Comparison of ENCODE assay signal across 9 cellular contexts in the genomic region with DNA sequence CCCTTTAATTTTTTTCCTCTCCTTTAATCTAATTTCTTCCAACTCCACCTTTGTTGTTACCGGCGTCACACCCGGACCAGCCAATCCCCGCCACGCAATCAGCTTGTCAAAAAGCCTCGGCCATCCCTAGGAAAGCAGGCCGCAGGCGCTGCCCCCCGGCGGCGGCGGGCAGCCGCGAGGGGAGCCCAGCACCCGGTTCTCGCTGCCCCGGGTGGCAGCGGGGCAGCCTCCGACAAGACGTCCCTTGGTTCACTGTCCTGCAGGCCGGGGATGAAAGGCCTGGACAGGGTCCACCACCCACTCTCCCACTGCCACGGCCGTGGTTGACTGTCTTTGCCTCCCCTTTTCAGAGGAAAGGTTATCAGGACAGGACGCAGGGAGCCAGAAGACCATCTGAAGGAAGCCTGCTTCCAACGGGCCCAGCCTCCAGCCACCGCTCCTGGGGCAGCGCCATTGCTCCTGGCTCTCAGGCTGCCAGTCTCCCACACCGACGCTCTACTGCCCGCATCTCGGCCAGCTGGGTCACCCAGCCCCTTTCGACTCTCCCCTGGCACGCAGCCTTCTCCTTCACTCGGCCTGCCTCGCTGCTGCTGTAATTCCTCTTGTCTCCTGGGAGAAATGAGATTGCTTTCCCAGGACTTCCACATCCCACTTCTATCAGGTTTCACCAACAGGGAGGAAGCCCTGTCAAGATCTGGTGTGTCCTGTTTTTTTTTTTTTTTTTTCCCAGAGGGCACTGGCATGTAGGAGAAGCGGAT. TPM values are rescaled to one million over a fixed set of nuclear protein-coding genes. Genes with fewer than 3 reads are reported as not detected.
DNase-seq lines count a peak whose midpoint lies in the region; ATAC-seq and TF ChIP-seq lines count a peak whose summit lies in the region.
"Had no signal": no experiment of that assay in that cellular context is flagged by ENCODE, and none has a peak within 500 bp of the region (broad histone marks: within the 10 kb centered on the region; RNA-seq: fewer than 3 reads in every experiment).

No MANE protein-coding gene starts in this region.

- H3K4me1 Mint-ChIP-seq in Calu3 (ENCODE audit: low read depth, unreplicated experiment): peaks cover 28% of the 10 kb centered on the region
- peaks cover 13% of the 10 kb centered on the region for H3K4me1 Mint-ChIP-seq in activated naive CD8-positive, alpha-beta T cell (ENCODE audit: low read depth)

- H3K4me1 ChIP-seq in OCI-LY3 (ENCODE audit: low read length): peaks cover 15% of the 10 kb centered on the region

- H3K9ac ChIP-seq in OCI-LY3 (ENCODE audit: low read length) (peak overlapping the region; percentile 99), neural cell (ENCODE audit: low read length) (peak overlapping the region; percentile 99)

- DNase-seq in Calu3 (peak; percentile 81), HUDEP-2 (lab: John Stamatoyannopoulos, UW; ENCODE audit: unreplicated experiment in 76 of 76) (peak in 62 of 76 experiments; percentile 9 to 84 (median 61)), glomerular visceral epithelial cell (ENCODE audit: extremely low spot score) (peak; percentile 84)

- H3K27ac ChIP-seq in OCI-LY3 (ENCODE audit: low read length): peak overlapping the region; percentile 95; the same call in 1 of the 2 replicates
- peak overlapping the region; percentile 96 for H3K27ac ChIP-seq in neural cell (ENCODE audit: low read length)

- H3K27ac Mint-ChIP-seq in Calu3 (ENCODE audit: unreplicated experiment): peak overlapping the region; percentile 79
- H3K27ac Mint-ChIP-seq in activated naive CD8-positive, alpha-beta T cell: peak overlapping the region; percentile 93

- H3K36me3 ChIP-seq in OCI-LY3 (replicated peaks; ENCODE audit: low read depth, low read length) (peaks cover 2% of the 10 kb centered on the region), neural cell (ENCODE audit: insufficient read depth, low read length) (no peaks in the 10 kb centered on the region)

- TF ChIP-seq RAD21 in neural cell (conservative IDR thresholded peaks at IDR 0.05): no peak

- no peak for ATAC-seq in GM19397 (IDR thresholded peaks at IDR 0.05; ENCODE audit: unreplicated experiment)
- ATAC-seq in HG02938 (IDR thresholded peaks at IDR 0.05; ENCODE audit: unreplicated experiment): no peak

- H4K20me1 ChIP-seq in OCI-LY3 (ENCODE audit: insufficient read depth, low read length) (no peaks in the 10 kb centered on the region), neural cell (ENCODE audit: insufficient read depth) (peaks cover 10% of the 10 kb centered on the region)

- no TSS peak for BruUV-seq in Calu3 (replicated peaks; lab: Mats Ljungman, UMichigan)

- H3K4me3 ChIP-seq in OCI-LY3 (ENCODE audit: low read length): peak overlapping the region; percentile 97
- peak overlapping the region; percentile 97 for H3K4me3 ChIP-seq in neural cell (ENCODE audit: low read length)

- H3K79me2 ChIP-seq in OCI-LY3 (ENCODE audit: low read length) (peaks cover 37% of the 10 kb centered on the region), neural cell (replicated peaks; ENCODE audit: insufficient read depth, low read length) (peaks cover 14% of the 10 kb centered on the region)

- no peaks in the 10 kb centered on the region for H3K27me3 Mint-ChIP-seq in Calu3 (ENCODE audit: unreplicated experiment)
- H3K27me3 Mint-ChIP-seq in activated naive CD8-positive, alpha-beta T cell: no peaks in the 10 kb centered on the region

- H3K27me3 ChIP-seq in OCI-LY3 (ENCODE audit: low read depth, low read length): no peaks in the 10 kb centered on the region
- H3K27me3 ChIP-seq in neural cell (ENCODE audit: insufficient read depth, low read depth, low read length): no peaks in the 10 kb centered on the region

- H3K9me3 ChIP-seq in OCI-LY3 (ENCODE audit: insufficient read depth, low read length) (no peaks in the 10 kb centered on the region), neural cell (ENCODE audit: low read length) (no peaks in the 10 kb centered on the region)

- peaks cover 60% of the 10 kb centered on the region for H3K36me3 Mint-ChIP-seq in Calu3 (ENCODE audit: insufficient read depth, unreplicated experiment)
- H3K36me3 Mint-ChIP-seq in activated naive CD8-positive, alpha-beta T cell: no peaks in the 10 kb centered on the region

- no peaks in the 10 kb centered on the region for H3K9me2 ChIP-seq in neural cell (ENCODE audit: insufficient read depth, low read length)

- no peaks in the 10 kb centered on the region for H3K9me3 Mint-ChIP-seq in Calu3 (ENCODE audit: low read depth, unreplicated experiment)
- H3K9me3 Mint-ChIP-seq in activated naive CD8-positive, alpha-beta T cell (ENCODE audit: low read depth): no peaks in the 10 kb centered on the region

- no peaks in the 10 kb centered on the region for H3F3A ChIP-seq in neural cell (ENCODE audit: insufficient read depth, low read length, poor library complexity, severe bottlenecking)

- CTCF ChIA-PET in Calu3 (lab: Charles Lee): interaction anchor here (0.6 to 2.0 kb wide), 13 partner anchors 10 to 331 kb away, joined by 3 to 10 read pairs (median 4); a partner anchor contains a TSS

- TF ChIP-seq EP300 in neural cell (conservative IDR thresholded peaks at IDR 0.05; ENCODE audit: poor library complexity, severe bottlenecking): no peak

- intact Hi-C loops in Calu3 (cut with micrococcal nuclease; ENCODE audit: unreplicated experiment): loop anchor here (1.0 to 5.0 kb wide), 3 partner anchors 22 to 125 kb away; a partner anchor contains a TSS

- TF ChIP-seq CTCF in Calu3 (IDR thresholded peaks at IDR 0.05; ENCODE audit: unreplicated experiment): no peak
- peak; percentile 32; the same call in 1 of the 2 replicates for TF ChIP-seq CTCF in OCI-LY3 (IDR thresholded peaks at IDR 0.05; ENCODE audit: low read depth, low read length)
- TF ChIP-seq CTCF in neural cell (IDR thresholded peaks at IDR 0.05; ENCODE audit: poor library complexity, severe bottlenecking): peak; percentile 45

- H2AFZ ChIP-seq in OCI-LY3 (ENCODE audit: low read depth, low read length) (no peak overlapping the region), neural cell (ENCODE audit: low read depth, low read length) (peak overlapping the region; percentile 30)

- H3K4me2 ChIP-seq in OCI-LY3 (ENCODE audit: low read length): peak overlapping the region; percentile 85
- H3K4me2 ChIP-seq in neural cell (ENCODE audit: low read length): peak overlapping the region; percentile 93

- peak overlapping the region; percentile 86 for H3K4me3 Mint-ChIP-seq in Calu3 (ENCODE audit: low read depth, unreplicated experiment)
- H3K4me3 Mint-ChIP-seq in activated naive CD8-positive, alpha-beta T cell: peak overlapping the region; percentile 93

TF ChIP-seq in neural cell, 6 proteins besides CTCF, POLR2A, EP300 and RAD21:
- TF ChIP-seq MXI1 (conservative IDR thresholded peaks at IDR 0.05; ENCODE audit: poor library complexity, severe bottlenecking) (peak; percentile 10), SMC3 (conservative IDR thresholded peaks at IDR 0.05; ENCODE audit: poor library complexity) (no peak), EZH2 (IDR thresholded peaks at IDR 0.05; ENCODE audit: borderline replicate concordance, insufficient read depth, low read length, poor library complexity, severe bottlenecking) (no peak), POLR2AphosphoS5 (IDR thresholded peaks at IDR 0.05) (peak; percentile 1), TAF1 (IDR thresholded peaks at IDR 0.05; ENCODE audit: low read depth) (no peak)
- TF ChIP-seq, protein P1, sequence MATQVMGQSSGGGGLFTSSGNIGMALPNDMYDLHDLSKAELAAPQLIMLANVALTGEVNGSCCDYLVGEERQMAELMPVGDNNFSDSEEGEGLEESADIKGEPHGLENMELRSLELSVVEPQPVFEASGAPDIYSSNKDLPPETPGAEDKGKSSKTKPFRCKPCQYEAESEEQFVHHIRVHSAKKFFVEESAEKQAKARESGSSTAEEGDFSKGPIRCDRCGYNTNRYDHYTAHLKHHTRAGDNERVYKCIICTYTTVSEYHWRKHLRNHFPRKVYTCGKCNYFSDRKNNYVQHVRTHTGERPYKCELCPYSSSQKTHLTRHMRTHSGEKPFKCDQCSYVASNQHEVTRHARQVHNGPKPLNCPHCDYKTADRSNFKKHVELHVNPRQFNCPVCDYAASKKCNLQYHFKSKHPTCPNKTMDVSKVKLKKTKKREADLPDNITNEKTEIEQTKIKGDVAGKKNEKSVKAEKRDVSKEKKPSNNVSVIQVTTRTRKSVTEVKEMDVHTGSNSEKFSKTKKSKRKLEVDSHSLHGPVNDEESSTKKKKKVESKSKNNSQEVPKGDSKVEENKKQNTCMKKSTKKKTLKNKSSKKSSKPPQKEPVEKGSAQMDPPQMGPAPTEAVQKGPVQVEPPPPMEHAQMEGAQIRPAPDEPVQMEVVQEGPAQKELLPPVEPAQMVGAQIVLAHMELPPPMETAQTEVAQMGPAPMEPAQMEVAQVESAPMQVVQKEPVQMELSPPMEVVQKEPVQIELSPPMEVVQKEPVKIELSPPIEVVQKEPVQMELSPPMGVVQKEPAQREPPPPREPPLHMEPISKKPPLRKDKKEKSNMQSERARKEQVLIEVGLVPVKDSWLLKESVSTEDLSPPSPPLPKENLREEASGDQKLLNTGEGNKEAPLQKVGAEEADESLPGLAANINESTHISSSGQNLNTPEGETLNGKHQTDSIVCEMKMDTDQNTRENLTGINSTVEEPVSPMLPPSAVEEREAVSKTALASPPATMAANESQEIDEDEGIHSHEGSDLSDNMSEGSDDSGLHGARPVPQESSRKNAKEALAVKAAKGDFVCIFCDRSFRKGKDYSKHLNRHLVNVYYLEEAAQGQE (IDR thresholded peaks at IDR 0.05; ENCODE audit: borderline replicate concordance): peak; percentile 41
TF ChIP-seq in neural cell: peak in this region for 3.

RNA-seq across cellular contexts. Expression of a gene that starts 2.8 kb away (rescaled TPM):
- total RNA-seq in Calu3 (2022): 92.1 and 94.2 TPM in 2 replicates
- 71.7 and 73.8 TPM in 2 replicates for polyA plus RNA-seq in neural cell
- polyA minus RNA-seq in neural cell: 105 and 112 TPM in 2 replicates

RNA-seq across cellular contexts. Expression of a gene that starts 22.6 kb away (rescaled TPM):
- 93.1 and 112 TPM in 2 replicates for total RNA-seq in Calu3 (2022)
- polyA plus RNA-seq in neural cell: 93.5 and 97.2 TPM in 2 replicates
- 108 and 109 TPM in 2 replicates for polyA minus RNA-seq in neural cell

RNA-seq across cellular contexts. Expression of a gene that starts 35.5 kb away (rescaled TPM):
- total RNA-seq in Calu3 (2022): 56.0 and 58.8 TPM in 2 replicates
- polyA plus RNA-seq in neural cell: 59.9 and 77.4 TPM in 2 replicates
- 30.2 and 31.2 TPM in 2 replicates for polyA minus RNA-seq in neural cell

RNA-seq across cellular contexts. Expression of a gene that starts 45.6 kb away (rescaled TPM):
- total RNA-seq in Calu3 (2022): not detected in 2 replicates
- polyA plus RNA-seq in neural cell: 0.05 TPM in 1 of 2 replicates, not detected in the other
- polyA minus RNA-seq in neural cell: not detected in 2 replicates
- total RNA-seq: activated CD8-positive, alpha-beta memory T cell treated with anti-CD3 and anti-CD28 coated beads for 36 hours had no signal

RNA-seq across cellular contexts. Expression of a gene that starts 51.8 kb away (rescaled TPM):
- 0.19 TPM in 1 of 2 replicates, not detected in the other for total RNA-seq in Calu3 (2022)
- polyA plus RNA-seq in neural cell: not detected in 2 replicates
- not detected in 2 replicates for polyA minus RNA-seq in neural cell
